Comparison of ENCODE assay signal across 8 cellular contexts in the genomic region with DNA sequence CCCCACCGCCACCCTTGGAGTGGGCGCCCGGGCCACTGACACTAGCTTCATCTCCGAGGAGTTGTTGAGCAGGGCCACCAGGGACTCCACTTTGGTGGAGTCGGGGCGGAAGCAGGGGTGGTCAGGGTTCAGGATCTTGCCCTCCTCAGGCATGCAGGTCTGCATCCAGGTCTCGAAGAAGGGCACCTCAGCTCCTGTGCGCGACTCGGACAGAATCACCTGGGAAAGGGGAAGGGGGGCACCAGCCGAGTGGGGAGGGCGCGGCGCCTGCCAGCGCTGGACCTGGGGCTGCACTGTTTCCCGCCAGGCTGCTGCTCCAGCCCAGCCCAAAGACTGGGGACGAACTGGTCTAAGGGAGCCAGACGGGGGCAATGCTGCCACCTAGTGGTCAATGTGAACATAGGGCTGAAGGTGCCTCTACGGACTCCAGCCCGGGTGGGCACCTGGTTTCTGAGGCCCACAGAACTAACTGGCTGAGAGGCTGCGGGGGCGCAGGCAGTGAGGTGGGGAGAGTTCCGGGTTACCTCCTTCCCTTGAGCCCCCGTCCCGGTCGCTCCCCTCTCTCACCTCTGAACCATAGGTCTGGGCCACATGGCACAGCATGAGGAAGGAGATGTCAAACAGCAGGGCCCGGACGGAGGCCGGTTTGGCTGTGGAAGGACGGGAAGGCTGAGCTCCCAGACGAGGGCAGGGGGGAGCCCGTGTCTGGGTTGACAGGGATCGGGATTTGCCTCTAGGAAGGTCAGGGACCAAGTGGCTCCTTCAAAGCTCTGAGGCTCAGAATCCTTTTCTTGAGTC. TPM values are rescaled to one million over a fixed set of nuclear protein-coding genes. Genes with fewer than 3 reads are reported as not detected.
A peak's percentile ranks its signal among the peaks of the same experiment; 100 is the strongest.
DNase-seq lines count a peak whose midpoint lies in the region; ATAC-seq and TF ChIP-seq lines count a peak whose summit lies in the region.

No MANE protein-coding gene starts in this region.

- TF ChIP-seq CTCF in Loucy (conservative IDR thresholded peaks at IDR 0.05; ENCODE audit: low read length) (peak; percentile 81), omental fat pad (IDR thresholded peaks at IDR 0.05) (peak in 1 of 3 donors; percentile 70), suprapubic skin (IDR thresholded peaks at IDR 0.05) (peak; percentile 47 to 85)

- no peaks in the 10 kb centered on the region for H3K27me3 ChIP-seq in Loucy (ENCODE audit: insufficient read depth, low read length, poor library complexity, severe bottlenecking)
- no peaks in the 10 kb centered on the region for H3K27me3 ChIP-seq in SJCRH30
- H3K27me3 ChIP-seq in suprapubic skin: no peaks in the 10 kb centered on the region

- H3K4me3 ChIP-seq in Loucy (ENCODE audit: low read length, poor library complexity, severe bottlenecking) (no peak overlapping the region), SJCRH30 (no peak overlapping the region), suprapubic skin (no peak overlapping the region)

- no peaks in the 10 kb centered on the region for H3K79me2 ChIP-seq in Loucy (ENCODE audit: insufficient read depth, low read length)

- no peak for TF ChIP-seq EP300 in suprapubic skin (IDR thresholded peaks at IDR 0.05)

- H3K36me3 ChIP-seq in Loucy (ENCODE audit: insufficient read depth, low read length) (peaks cover 51% of the 10 kb centered on the region; the same call in 1 of the 2 replicates), SJCRH30 (peaks cover 28% of the 10 kb centered on the region), suprapubic skin (peaks cover 79% of the 10 kb centered on the region)

- H2AFZ ChIP-seq in Loucy (ENCODE audit: low read length): no peak overlapping the region

- 45% methylated on average over 11 of the region's 33 CpGs for whole genome bisulfite sequencing in suprapubic skin

- no peaks in the 10 kb centered on the region for H3K4me1 ChIP-seq in Loucy (ENCODE audit: insufficient read depth, low read length, poor library complexity, severe bottlenecking)
- H3K4me1 ChIP-seq in SJCRH30: peaks cover 11% of the 10 kb centered on the region; the same call in 1 of the 2 replicates
- H3K4me1 ChIP-seq in suprapubic skin: peaks cover 19% of the 10 kb centered on the region

- H3K27ac ChIP-seq in SJCRH30: no peak overlapping the region
- H3K27ac ChIP-seq in suprapubic skin: peak overlapping the region; percentile 49

- no peaks in the 10 kb centered on the region for H3F3A ChIP-seq in Loucy (ENCODE audit: low read depth)

- H3K9ac ChIP-seq in Loucy (ENCODE audit: low read depth, low read length, poor library complexity, severe bottlenecking): no peak overlapping the region

- no peak for TF ChIP-seq POLR2A in suprapubic skin (IDR thresholded peaks at IDR 0.05)

- H3K9me3 ChIP-seq in Loucy (ENCODE audit: insufficient read depth, low read depth, low read length): no peaks in the 10 kb centered on the region
- H3K9me3 ChIP-seq in SJCRH30 (replicated peaks): no peaks in the 10 kb centered on the region
- no peaks in the 10 kb centered on the region for H3K9me3 ChIP-seq in suprapubic skin

- no peak overlapping the region for H3K4me2 ChIP-seq in Loucy (ENCODE audit: low read depth, low read length, poor library complexity, severe bottlenecking)

- ATAC-seq in omental fat pad (ENCODE audit: low FRiP score) (peak; percentile 80), HG03571 (IDR thresholded peaks at IDR 0.05; ENCODE audit: unreplicated experiment) (no peak)

- H3K9me2 ChIP-seq in Loucy (replicated peaks; ENCODE audit: low read depth, low read length): no peaks in the 10 kb centered on the region

- no peaks in the 10 kb centered on the region for H4K20me1 ChIP-seq in Loucy (ENCODE audit: insufficient read depth, low read length, poor library complexity, severe bottlenecking)

- peak; percentile 87 for DNase-seq in ELF-1 (ENCODE audit: low read depth, low spot score)
- peak; percentile 75 to 91 for DNase-seq in SJCRH30
- peak; percentile 90 for DNase-seq in activated effector memory CD4-positive, alpha-beta T cell treated with anti-CD3 and anti-CD28 coated beads, Interleukin-2, amount 50 U/mL, for 16 hours
- peak; percentile 54 for DNase-seq in foreskin melanocyte
- peak; percentile 51 for DNase-seq in omental fat pad (ENCODE audit: low spot score)
- DNase-seq in suprapubic skin (ENCODE audit: low spot score in 2 of 2): peak; percentile 89 to 92

RNA-seq across cellular contexts. Expression of a gene that starts 11.8 kb away (rescaled TPM):
- total RNA-seq in SJCRH30 (2014; rRNA removed; shearing (Covaris generic)): 0.55 and 1.4 TPM in 2 replicates
- total RNA-seq in omental fat pad (10 to 100 TPM in 2 of 4 donors, not detected in 2; 51.8 to 75.2 TPM), suprapubic skin (1 to 10 TPM in 1 of 4 donors, not detected in 3; 5.0 TPM)

RNA-seq across cellular contexts. Expression of a gene that starts 27.2 kb away (rescaled TPM):
- total RNA-seq in SJCRH30 (2014; rRNA removed; shearing (Covaris generic)): 41.8 and 55.0 TPM in 2 replicates
- total RNA-seq in omental fat pad (10 to 100 TPM; 40.0 to 53.6 (median 49.2) TPM), suprapubic skin (100 to 1,000 TPM in 1 of 4 donors, 10 to 100 TPM in 3; 67.4 to 198 (median 80.3) TPM)

RNA-seq across cellular contexts. Expression of a gene that starts 35.8 kb away (rescaled TPM):
- 13.3 and 14.4 TPM in 2 replicates for total RNA-seq in SJCRH30 (2014; rRNA removed; shearing (Covaris generic))
- total RNA-seq in omental fat pad: 10 to 100 TPM; 35.7 to 87.2 (median 55.2) TPM
- total RNA-seq in suprapubic skin: 10 to 100 TPM; 32.6 to 69.9 (median 48.9) TPM

RNA-seq across cellular contexts. Expression of a gene that starts 46.4 kb away (rescaled TPM):
- total RNA-seq in SJCRH30 (2014; rRNA removed; shearing (Covaris generic)): 128 and 129 TPM in 2 replicates
- 10 to 100 TPM; 75.3 to 98.0 (median 79.4) TPM for total RNA-seq in omental fat pad
- 100 to 1,000 TPM in 2 of 4 donors, 10 to 100 TPM in 2; 82.8 to 118 (median 104) TPM for total RNA-seq in suprapubic skin
